9 cellular contexts compared by ENCODE assay signal in genomic region chr9:107158321-107158720, GRCh38.
A peak's percentile ranks its signal among the peaks of the same experiment; 100 is the strongest.
DNase-seq lines count a peak whose midpoint lies in the region; ATAC-seq and TF ChIP-seq lines count a peak whose summit lies in the region.
"Had no signal": no experiment of that assay in that cellular context is flagged by ENCODE, and none has a peak within 500 bp of the region (broad histone marks: within the 10 kb centered on the region; RNA-seq: fewer than 3 reads in every experiment).

No MANE protein-coding gene starts in this region.

- H3K4me1 ChIP-seq in HEK293 (ENCODE audit: control insufficient read depth, insufficient read depth, low read length) (no peaks in the 10 kb centered on the region), foreskin keratinocyte (no peaks in the 10 kb centered on the region), spleen (no peaks in the 10 kb centered on the region)

- 17 to 39% (median 26%) methylated on average over 2 of the region's 2 CpGs for WGBS in spleen, 5 donors

- peaks cover 42% of the 10 kb centered on the region for H3K27me3 ChIP-seq in foreskin keratinocyte
- peaks cover 0 to 8% (median 0%) of the 10 kb centered on the region in 7 donors for H3K27me3 ChIP-seq in spleen (replicated peaks in 1 of 7)

- peak; percentile 55 for TF ChIP-seq CTCF in GM10266 (IDR thresholded peaks at IDR 0.05; ENCODE audit: control insufficient read depth, insufficient read depth, low read depth, missing control alignments)
- no peak for TF ChIP-seq CTCF in HEK293 (tag by site-specific recombination; IDR thresholded peaks at IDR 0.05)
- peak; percentile 53 for TF ChIP-seq CTCF in foreskin keratinocyte (conservative IDR thresholded peaks at IDR 0.05)
- peak in 1 of 11 experiments; percentile 22 for TF ChIP-seq CTCF in spleen (IDR thresholded peaks at IDR 0.05 in 8 of 11, conservative IDR thresholded peaks at IDR 0.05 in 3 of 11)

- DNase-seq in GM10266 (ENCODE audit: extremely low spot score) = peak; percentile 18
- DNase-seq in NCI-H82 (lab: John Stamatoyannopoulos, UW) = peak; percentile 84
- no peak for DNase-seq in foreskin keratinocyte
- DNase-seq in superior temporal gyrus (ENCODE audit: extremely low spot score) = peak; percentile 65
- no peak for DNase-seq in NK-92 treated with Interleukin-12 subunit alpha and Interleukin-12 subunit beta, amount 100 ng/mL, for 24 hours (lab: John Stamatoyannopoulos, UW)
- no peak for DNase-seq in spleen
- DNase-seq: naive thymus-derived CD8-positive, alpha-beta T cell had no signal

- no peak overlapping the region for H3K27ac ChIP-seq in HEK293 (ENCODE audit: extremely low read depth, low read depth, low read length)
- no peak overlapping the region for H3K27ac ChIP-seq in foreskin keratinocyte
- no peak overlapping the region for H3K27ac ChIP-seq in spleen

- no peaks in the 10 kb centered on the region for H3K9me3 ChIP-seq in HEK293 (ENCODE audit: control insufficient read depth, insufficient read depth, low read depth, low read length)
- H3K9me3 ChIP-seq in spleen = peaks cover 0 to 6% (median 0%) of the 10 kb centered on the region in 8 donors

- POLR2A ChIA-PET in HEK293 (lab: Yijun Ruan, JAX) = no interaction called here

- H3K4me3 ChIP-seq in HEK293 (ENCODE audit: low read depth, low read length) (no peak overlapping the region), spleen (no peak overlapping the region)

- no peak for TF ChIP-seq POLR2A in spleen (IDR thresholded peaks at IDR 0.05)

- H3K36me3 ChIP-seq in HEK293 (ENCODE audit: control insufficient read depth in 2 of 2, insufficient read depth in 1 of 2, low read length in 2 of 2) (no peaks in the 10 kb centered on the region), spleen (no peaks in the 10 kb centered on the region)

- intact Hi-C loops in spleen (cut with DNase I; ENCODE audit: low total_unique reads) = no loop called here

- CTCF ChIA-PET in HEK293 (lab: Yijun Ruan, JAX) = interaction anchor here (0.6 to 2.8 kb wide), 15 partner anchors 10 to 1077 kb away, joined by 3 to 21 read pairs (median 3); no protein-coding TSS in a partner anchor

- ATAC-seq in foreskin keratinocyte (peak; percentile 68), HG02970 (IDR thresholded peaks at IDR 0.05; ENCODE audit: low FRiP score, unreplicated experiment) (no peak)

TF ChIP-seq in HEK293, 187 proteins besides CTCF, POLR2A, EP300 and RAD21:
- TF ChIP-seq ZNF654 (tag by site-specific recombination; IDR thresholded peaks at IDR 0.05; ENCODE audit: low read depth) (peak; percentile 30; the same call in 1 of the 2 replicates), ZNF600 (tag by site-specific recombination; IDR thresholded peaks at IDR 0.05) (no peak)

Comparison
In these comparisons a context has a peak if more than half of its experiments do, and no peak if none do; other contexts are left out.
1. DNase-seq: peak in GM10266 (single experiment), NCI-H82 (single experiment) and superior temporal gyrus (single experiment); none in foreskin keratinocyte (0 of 2), NK-92 treated with Interleukin-12 subunit alpha and Interleukin-12 subunit beta, amount 100 ng/mL, for 24 hours (single experiment) and spleen (single experiment).